9 cellular contexts compared by ENCODE assay signal in the genomic region with DNA sequence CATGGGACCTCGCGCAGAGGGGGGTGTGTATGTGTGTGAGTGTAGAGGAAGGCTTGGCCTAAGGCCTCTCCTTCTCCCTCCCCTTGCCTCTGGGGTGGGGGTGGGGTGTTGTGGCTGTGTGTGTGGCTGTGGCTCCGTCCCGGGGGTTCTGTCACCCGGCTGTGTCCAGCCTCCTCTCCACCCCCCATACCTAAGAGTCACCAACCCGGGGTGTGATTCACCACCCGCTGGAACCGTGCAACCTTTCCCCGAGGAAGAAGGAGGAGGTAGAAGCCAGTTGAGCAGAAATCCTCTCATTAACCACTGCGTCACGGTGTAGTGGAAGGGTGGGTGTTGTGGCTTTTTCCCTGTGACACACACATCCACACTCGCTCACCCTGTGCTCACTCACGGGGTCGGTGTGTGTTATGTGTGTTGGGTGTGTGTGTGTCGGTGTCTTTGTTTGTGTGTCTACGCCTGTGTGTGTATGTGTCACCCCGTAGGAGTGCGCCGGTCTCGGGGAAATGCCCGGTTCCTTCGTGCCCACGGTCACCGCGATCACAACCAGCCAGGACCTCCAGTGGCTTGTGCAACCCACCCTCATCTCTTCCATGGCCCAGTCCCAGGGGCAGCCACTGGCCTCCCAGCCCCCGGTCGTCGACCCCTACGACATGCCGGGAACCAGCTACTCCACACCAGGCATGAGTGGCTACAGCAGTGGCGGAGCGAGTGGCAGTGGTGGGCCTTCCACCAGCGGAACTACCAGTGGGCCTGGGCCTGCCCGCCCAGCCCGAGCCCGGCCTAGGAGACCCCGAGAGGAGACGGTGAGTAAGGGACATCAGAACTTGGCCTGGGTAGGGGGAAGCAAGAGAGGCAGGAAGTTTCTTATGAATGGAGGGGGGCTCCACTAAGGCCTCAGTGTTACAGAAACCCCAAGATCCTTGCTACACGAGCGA. TPM values are rescaled to one million over a fixed set of nuclear protein-coding genes. Genes with fewer than 3 reads are reported as not detected.
DNase-seq lines count a peak whose midpoint lies in the region; ATAC-seq, FAIRE-seq and TF ChIP-seq lines count a peak whose summit lies in the region.
"Had no signal": no experiment of that assay in that cellular context is flagged by ENCODE, and none has a peak within 500 bp of the region (broad histone marks: within the 10 kb centered on the region; RNA-seq: fewer than 3 reads in every experiment).

No MANE protein-coding gene starts in this region.

- peak; percentile 44 for DNase-seq in AG20443 (ENCODE audit: low spot score)
- no peak for DNase-seq in MM.1S
- DNase-seq in kidney, result peak; percentile 83
- DNase-seq in testis, result no peak
- DNase-seq in cerebellar cortex (ENCODE audit: low spot score), result no peak
- DNase-seq in NCI-H187 (lab: John Stamatoyannopoulos, UW), result no peak

- H3K9ac ChIP-seq in MM.1S (ENCODE audit: low read length), result peak overlapping the region; percentile 90; the same call in 1 of the 2 replicates
- peak overlapping the region in 1 of 2 donors; percentile 95 for H3K9ac ChIP-seq in kidney (ENCODE audit: low read length in 2 of 2)

- peaks cover 14% of the 10 kb centered on the region; the same call in 1 of the 2 replicates for H3F3A ChIP-seq in MM.1S (ENCODE audit: insufficient read depth, low read length)

- no peak for TF ChIP-seq POLR2A in testis (IDR thresholded peaks at IDR 0.05)

- ATAC-seq in HG03342 (IDR thresholded peaks at IDR 0.05; ENCODE audit: unreplicated experiment), result no peak

- H3K9me3 ChIP-seq in MM.1S (replicated peaks; ENCODE audit: insufficient read depth, low read length), result no peaks in the 10 kb centered on the region
- no peaks in the 10 kb centered on the region for H3K9me3 ChIP-seq in kidney (ENCODE audit: control insufficient read depth in 1 of 2, low read length in 2 of 2)
- H3K9me3 ChIP-seq in testis, result no peaks in the 10 kb centered on the region

- 47 to 59% methylated on average over 11 to 40 of the region's 40 CpGs for WGBS in testis, 2 donors

- TF ChIP-seq CTCF in MM.1S (IDR thresholded peaks at IDR 0.05; ENCODE audit: low read length), result no peak
- no peak for TF ChIP-seq CTCF in kidney (IDR thresholded peaks at IDR 0.05; ENCODE audit: borderline replicate concordance, extremely low read depth, insufficient read depth)
- no peak for TF ChIP-seq CTCF in testis (IDR thresholded peaks at IDR 0.05)

- no peaks in the 10 kb centered on the region for H3K79me2 ChIP-seq in MM.1S (ENCODE audit: low read length)

- H3K27ac ChIP-seq in MM.1S (ENCODE audit: low read length) (peak overlapping the region; percentile 82; the same call in 1 of the 2 replicates), angular gyrus (ENCODE audit: low read depth, low read length) (peak overlapping the region; percentile 94), kidney (ENCODE audit: low read depth in 2 of 2, low read length in 2 of 2) (peak overlapping the region; percentile 93 to 97), testis (peak overlapping the region; percentile 91 to 93)

- H3K4me3 ChIP-seq in MM.1S (ENCODE audit: low read length) (peak overlapping the region; percentile 83), kidney (ENCODE audit: low read length in 2 of 2) (peak overlapping the region in 1 of 2 donors; percentile 98), testis (peak overlapping the region in 1 of 2 donors; percentile 86)

- H3K4me1 ChIP-seq in MM.1S (ENCODE audit: low read length) (no peaks in the 10 kb centered on the region), kidney (ENCODE audit: control insufficient read depth in 1 of 2, insufficient read depth in 1 of 2, low read depth in 1 of 2, low read length in 2 of 2) (peaks cover 9 to 30% of the 10 kb centered on the region in 2 donors), testis (peaks cover 22% of the 10 kb centered on the region)

- H3K27me3 ChIP-seq in MM.1S (replicated peaks; ENCODE audit: insufficient read depth, low read length) (no peaks in the 10 kb centered on the region; the same call in 1 of the 2 replicates), testis (no peaks in the 10 kb centered on the region)

- H3K9me2 ChIP-seq in MM.1S (replicated peaks; ENCODE audit: insufficient read depth, low read length), result no peaks in the 10 kb centered on the region

- no peak for FAIRE-seq in kidney (lab: Jason Lieb, UNC)

- H2AFZ ChIP-seq in MM.1S (ENCODE audit: low read length), result peak overlapping the region; percentile 45

- intact Hi-C loops in kidney (cut with DNase I), result no loop called here
- intact Hi-C loops in testis (cut with DNase I; ENCODE audit: low total_unique reads), result no loop called here

- H3K36me3 ChIP-seq in MM.1S (replicated peaks; ENCODE audit: insufficient read depth, low read length) (no peaks in the 10 kb centered on the region), kidney (ENCODE audit: control insufficient read depth in 1 of 2, insufficient read depth in 2 of 2, low read length in 2 of 2) (no peaks in the 10 kb centered on the region), testis (ENCODE audit: low read depth, missing control alignments) (no peaks in the 10 kb centered on the region)

- no peaks in the 10 kb centered on the region for H4K20me1 ChIP-seq in MM.1S (ENCODE audit: insufficient read depth, low read length)

- H3K4me2 ChIP-seq in MM.1S (ENCODE audit: low read depth, low read length), result peak overlapping the region; percentile 90

RNA-seq across cellular contexts. Expression of gene FOSB, which starts 2.6 kb away (rescaled TPM):
- total RNA-seq in kidney (0.98 TPM), testis (1 to 10 TPM; 1.2 to 3.9 TPM)
- polyA plus RNA-seq in kidney (ENCODE audit: insufficient read depth, low read depth, low replicate concordance) (0.73 TPM), testis (ENCODE audit: insufficient read depth, low read depth, low replicate concordance) (22.7 TPM)

RNA-seq across cellular contexts. Expression of gene RTN2, which starts 26.4 kb away (rescaled TPM):
- 7.3 TPM for total RNA-seq in kidney
- 8.2 TPM for polyA plus RNA-seq in kidney (ENCODE audit: insufficient read depth, low read depth, low replicate concordance)
- total RNA-seq in testis, result 1 to 10 TPM; 5.2 to 5.3 TPM
- 4.2 TPM for polyA plus RNA-seq in testis (ENCODE audit: insufficient read depth, low read depth, low replicate concordance)

RNA-seq across cellular contexts. Expression of gene PPM1N, which starts 27.8 kb away (rescaled TPM):
- total RNA-seq in kidney (2.2 TPM), testis (1 to 10 TPM; 1.9 to 2.3 TPM)
- polyA plus RNA-seq in kidney (ENCODE audit: insufficient read depth, low read depth, low replicate concordance) (0.69 TPM), testis (ENCODE audit: insufficient read depth, low read depth, low replicate concordance) (3.4 TPM)
- total RNA-seq: lung microvascular endothelial cell had no signal

RNA-seq across cellular contexts. Expression of gene VASP, which starts 36.9 kb away (rescaled TPM):
- total RNA-seq in kidney (105 TPM), testis (10 to 100 TPM; 52.7 to 57.9 TPM)
- polyA plus RNA-seq in kidney (ENCODE audit: insufficient read depth, low read depth, low replicate concordance) (36.3 TPM), testis (ENCODE audit: insufficient read depth, low read depth, low replicate concordance) (37.7 TPM)

RNA-seq across cellular contexts. Expression of gene ERCC1, which starts 46.7 kb away (rescaled TPM):
- total RNA-seq in kidney (60.8 TPM), testis (10 to 100 TPM; 71.8 to 95.7 TPM)
- polyA plus RNA-seq in kidney (ENCODE audit: insufficient read depth, low read depth, low replicate concordance) (107 TPM), testis (ENCODE audit: insufficient read depth, low read depth, low replicate concordance) (112 TPM)

Comparison
In these comparisons a context has a peak if more than half of its experiments do, and no peak if none do; other contexts are left out.
1. DNase-seq: peak in AG20443 (single experiment) and kidney (single experiment); none in MM.1S (single experiment), testis (single experiment), cerebellar cortex (single experiment) and NCI-H187 (0 of 2).
2. Peak in every context shown above with its lines, with median percentiles within 50 percentile points of each other: H3K27ac ChIP-seq.